In genomic region chr14:67263499-67264149, GRCh38 we compare ENCODE assay signal across 17 cellular contexts. TPM values are rescaled to one million over a fixed set of nuclear protein-coding genes. Genes with fewer than 3 reads are reported as not detected.
DNase-seq lines count a peak whose midpoint lies in the region; ATAC-seq and TF ChIP-seq lines count a peak whose summit lies in the region.
"Had no signal": no experiment of that assay in that cellular context is flagged by ENCODE, and none has a peak within 500 bp of the region (broad histone marks: within the 10 kb centered on the region; RNA-seq: fewer than 3 reads in every experiment).

No MANE protein-coding gene starts in this region.

- dilution Hi-C loops in mammary epithelial cell (cut with HindIII; ENCODE audit: low sequenced_read_pairs), result no loop called here

- peaks cover 7% of the 10 kb centered on the region for H3K36me3 Mint-ChIP-seq in MCF 10A (ENCODE audit: insufficient read depth, unreplicated experiment)
- no peaks in the 10 kb centered on the region for H3K36me3 Mint-ChIP-seq in effector memory CD8-positive, alpha-beta T cell (ENCODE audit: insufficient read depth)
- H3K36me3 Mint-ChIP-seq: activated CD8-positive, alpha-beta memory T cell treated with anti-CD3 and anti-CD28 coated beads, Interleukin-2, amount 10 ng/mL, durations not matched to agents 7 days and 5 days had no signal

- H3K4me3 ChIP-seq in mammary epithelial cell (replicated peaks in 1 of 3; ENCODE audit: insufficient read depth in 1 of 3, low read depth in 2 of 3, low read length in 3 of 3) (no peak overlapping the region), brain microvascular endothelial cell (ENCODE audit: low read depth, low read length) (no peak overlapping the region), ascending aorta (no peak overlapping the region)
- H3K4me3 ChIP-seq: gastrocnemius medialis, MG63, SJCRH30 had no signal

- no peak overlapping the region for H3K4me3 Mint-ChIP-seq in MCF 10A (ENCODE audit: unreplicated experiment)
- no peak overlapping the region for H3K4me3 Mint-ChIP-seq in effector memory CD8-positive, alpha-beta T cell
- H3K4me3 Mint-ChIP-seq: activated CD8-positive, alpha-beta memory T cell treated with anti-CD3 and anti-CD28 coated beads, Interleukin-2, amount 10 ng/mL, durations not matched to agents 7 days and 5 days; naive B cell had no signal

- H3K4me2 ChIP-seq in mammary epithelial cell (ENCODE audit: insufficient read depth, low read depth, low read length), result no peak overlapping the region

- DNase-seq in MCF 10A (ENCODE audit: unreplicated experiment), result peak; percentile 35
- DNase-seq in mammary epithelial cell, result no peak
- DNase-seq in brain microvascular endothelial cell, result peak; percentile 57
- peak; percentile 60 for DNase-seq in left kidney (ENCODE audit: low read depth, low spot score)
- DNase-seq in head of caudate nucleus, result no peak
- DNase-seq in effector memory CD8-positive, alpha-beta T cell, result no peak
- DNase-seq in ascending aorta (ENCODE audit: low spot score in 2 of 2), result no peak
- DNase-seq: activated CD8-positive, alpha-beta memory T cell treated with anti-CD3 and anti-CD28 coated beads, Interleukin-2, amount 10 ng/mL, durations not matched to agents 7 days and 5 days; activated naive CD4-positive, alpha-beta T cell treated with anti-CD3 and anti-CD28 coated beads, Interleukin-2, amount 50 U/mL, for 16 hours; gastrocnemius medialis; kidney glomerular epithelial cell; MG63; naive B cell; SJCRH30 had no signal

- BruUV-seq in MCF 10A (replicated peaks; lab: Mats Ljungman, UMichigan), result no TSS peak
- BruUV-seq in mammary epithelial cell (replicated peaks; lab: Mats Ljungman, UMichigan), result no TSS peak

- no peaks in the 10 kb centered on the region for H4K20me1 ChIP-seq in mammary epithelial cell (ENCODE audit: insufficient read depth, low read length)

- H3K27ac Mint-ChIP-seq in MCF 10A (ENCODE audit: low read depth, unreplicated experiment), result peak overlapping the region; percentile 7
- no peak overlapping the region for H3K27ac Mint-ChIP-seq in effector memory CD8-positive, alpha-beta T cell
- H3K27ac Mint-ChIP-seq: activated CD8-positive, alpha-beta memory T cell treated with anti-CD3 and anti-CD28 coated beads, Interleukin-2, amount 10 ng/mL, durations not matched to agents 7 days and 5 days had no signal

- no peak for ATAC-seq in GM21576 (IDR thresholded peaks at IDR 0.05; ENCODE audit: unreplicated experiment)
- ATAC-seq in effector memory CD8-positive, alpha-beta T cell (replicated peaks), result no peak
- ATAC-seq: activated CD8-positive, alpha-beta memory T cell treated with anti-CD3 and anti-CD28 coated beads, Interleukin-2, amount 10 ng/mL, durations not matched to agents 7 days and 5 days; gastrocnemius medialis had no signal

- H3K27ac ChIP-seq in mammary epithelial cell (ENCODE audit: insufficient read depth, low read depth, low read length) (no peak overlapping the region), brain microvascular endothelial cell (no peak overlapping the region), ascending aorta (peak overlapping the region in 1 of 2 donors; percentile 0)
- H3K27ac ChIP-seq: 22Rv1, gastrocnemius medialis, HL-60, SJCRH30 had no signal

- H2AFZ ChIP-seq in mammary epithelial cell (ENCODE audit: low read depth, low read length), result no peak overlapping the region

- H3K4me1 ChIP-seq in mammary epithelial cell (ENCODE audit: insufficient read depth, low read length) (peaks cover 4% of the 10 kb centered on the region), ascending aorta (peaks cover 0 to 17% of the 10 kb centered on the region in 2 donors)
- H3K4me1 ChIP-seq: SJCRH30 had no signal

- H3K27me3 ChIP-seq in mammary epithelial cell (ENCODE audit: insufficient read depth, low read length), result no peaks in the 10 kb centered on the region
- no peaks in the 10 kb centered on the region for H3K27me3 ChIP-seq in brain microvascular endothelial cell (replicated peaks)
- H3K27me3 ChIP-seq in ascending aorta, result no peaks in the 10 kb centered on the region
- H3K27me3 ChIP-seq: gastrocnemius medialis, MG63, SJCRH30 had no signal

- in situ Hi-C loops in mammary epithelial cell (cut with MboI; ENCODE audit: low sequenced_read_pairs in 2 of 2) (no loop called here), brain microvascular endothelial cell (cut with HindIII; ENCODE audit: low pct_ligation_motif_present, low sequenced_read_pairs) (no loop called here)

- H3K9ac ChIP-seq in mammary epithelial cell (ENCODE audit: insufficient read depth, low read length), result no peak overlapping the region

- no peaks in the 10 kb centered on the region for H3K27me3 Mint-ChIP-seq in MCF 10A (ENCODE audit: insufficient read depth, unreplicated experiment)
- H3K27me3 Mint-ChIP-seq in effector memory CD8-positive, alpha-beta T cell, result no peaks in the 10 kb centered on the region
- H3K27me3 Mint-ChIP-seq: activated CD8-positive, alpha-beta memory T cell treated with anti-CD3 and anti-CD28 coated beads, Interleukin-2, amount 10 ng/mL, durations not matched to agents 7 days and 5 days; naive B cell had no signal

- WGBS in mammary epithelial cell (ENCODE audit: low coverage, missing lambda C conversion rate), result 84% methylated on average over 5 of the region's 5 CpGs

- no peak for TF ChIP-seq CTCF in MCF 10A (IDR thresholded peaks at IDR 0.05; ENCODE audit: unreplicated experiment)
- TF ChIP-seq CTCF in mammary epithelial cell (conservative IDR thresholded peaks at IDR 0.05 in 1 of 2, IDR thresholded peaks at IDR 0.05 in 1 of 2; ENCODE audit: extremely low read depth in 1 of 2, insufficient read depth in 1 of 2, low read depth in 1 of 2, low read length in 2 of 2), result no peak
- no peak for TF ChIP-seq CTCF in brain microvascular endothelial cell (IDR thresholded peaks at IDR 0.05; ENCODE audit: low read depth, low read length, missing control alignments)
- no peak for TF ChIP-seq CTCF in ascending aorta (IDR thresholded peaks at IDR 0.05)

- CTCF ChIA-PET in MCF 10A (lab: Yijun Ruan, JAX), result interaction anchor here (1.5 kb wide), 1 partner anchor 21 kb away, joined by 4 read pairs; no protein-coding TSS in a partner anchor
- CTCF ChIA-PET in mammary epithelial cell (lab: Charles Lee; ENCODE audit: low non-redundant PET), result no interaction called here

- no peaks in the 10 kb centered on the region for H3K9me3 Mint-ChIP-seq in MCF 10A (ENCODE audit: unreplicated experiment)
- H3K9me3 Mint-ChIP-seq in effector memory CD8-positive, alpha-beta T cell, result no peaks in the 10 kb centered on the region
- H3K9me3 Mint-ChIP-seq: naive B cell had no signal

- intact Hi-C loops in MCF 10A (cut with micrococcal nuclease), result no loop called here
- intact Hi-C loops in mammary epithelial cell (cut with micrococcal nuclease), result no loop called here
- intact Hi-C loops in head of caudate nucleus (cut with DNase I), result no loop called here
- intact Hi-C loops in ascending aorta (cut with DNase I), result no loop called here

- H3K4me1 Mint-ChIP-seq in MCF 10A (ENCODE audit: insufficient read depth, unreplicated experiment), result peaks cover 34% of the 10 kb centered on the region
- peaks cover 4 to 6% of the 10 kb centered on the region in 2 donors for H3K4me1 Mint-ChIP-seq in effector memory CD8-positive, alpha-beta T cell (ENCODE audit: low read depth in 2 of 2)

- H3K36me3 ChIP-seq in mammary epithelial cell (ENCODE audit: insufficient read depth, low read length) (no peaks in the 10 kb centered on the region), brain microvascular endothelial cell (replicated peaks) (no peaks in the 10 kb centered on the region), ascending aorta (no peaks in the 10 kb centered on the region)
- H3K36me3 ChIP-seq: gastrocnemius medialis, SJCRH30 had no signal

- POLR2A ChIA-PET in MCF 10A (lab: Yijun Ruan, JAX), result no interaction called here

- peaks cover 89% of the 10 kb centered on the region for H3K79me2 ChIP-seq in mammary epithelial cell (ENCODE audit: insufficient read depth, low read length)

- H3K9me3 ChIP-seq in mammary epithelial cell (replicated peaks; ENCODE audit: insufficient read depth, low read length), result no peaks in the 10 kb centered on the region
- H3K9me3 ChIP-seq in ascending aorta, result no peaks in the 10 kb centered on the region
- H3K9me3 ChIP-seq: gastrocnemius medialis, MG63, SJCRH30 had no signal

RNA-seq across cellular contexts. Expression of gene PALS1, which starts 22.4 kb away (rescaled TPM):
- total RNA-seq in MCF 10A (2022) (19.1 and 21.4 TPM in 2 replicates), mammary epithelial cell (10 to 100 TPM; 26.0 to 31.6 TPM), ascending aorta (155 TPM)
- polyA plus RNA-seq in mammary epithelial cell, result 13.8 TPM
- 15.2 TPM for polyA minus RNA-seq in mammary epithelial cell

Comparison
In these comparisons a context has a peak if more than half of its experiments do, and no peak if none do; other contexts are left out.
1. DNase-seq: peak in MCF 10A (single experiment), brain microvascular endothelial cell (single experiment) and left kidney (single experiment); none in mammary epithelial cell (single experiment), head of caudate nucleus (0 of 42), effector memory CD8-positive, alpha-beta T cell (0 of 3) and ascending aorta (0 of 2).